In genomic region chr10:22846294-22846693, GRCh38 we compare ENCODE assay signal across 22 cellular contexts.
DNase-seq lines count a peak whose midpoint lies in the region; ATAC-seq, FAIRE-seq and TF ChIP-seq lines count a peak whose summit lies in the region.
"Had no signal": no experiment of that assay in that cellular context is flagged by ENCODE, and none has a peak within 500 bp of the region (broad histone marks: within the 10 kb centered on the region; RNA-seq: fewer than 3 reads in every experiment).

No MANE protein-coding gene starts in this region.

- intact Hi-C loops in HepG2 (cut with micrococcal nuclease; ENCODE audit: unreplicated experiment): no loop called here
- intact Hi-C loops in right lobe of liver (cut with DNase I): no loop called here

- no peak for TF ChIP-seq RAD21 in HepG2 (CRISPR knock-in tag; IDR thresholded peaks at IDR 0.05)

- H3K27ac ChIP-seq in HepG2 (ENCODE audit: extremely low read length, insufficient read depth, low read length) (no peak overlapping the region), right lobe of liver (no peak overlapping the region), cingulate gyrus (ENCODE audit: low read depth, low read length) (peak overlapping the region; percentile 88), layer of hippocampus (ENCODE audit: low read depth, low read length) (peak overlapping the region; percentile 84)
- H3K27ac ChIP-seq: 22Rv1, BLaER1, C4-2B had no signal

- H3K4me3 ChIP-seq in HepG2 (replicated peaks in 1 of 3; ENCODE audit: insufficient read depth in 1 of 3, low read depth in 2 of 3, low read length in 3 of 3) (no peak overlapping the region), right lobe of liver (no peak overlapping the region)
- H3K4me3 ChIP-seq: BLaER1, GM23338, HAP-1 had no signal

- TF ChIP-seq EP300 in HepG2 (IDR thresholded peaks at IDR 0.05; ENCODE audit: low read depth in 2 of 2, low read length in 2 of 2) (no peak), HepG2 (CRISPR knock-in tag; IDR thresholded peaks at IDR 0.05; ENCODE audit: borderline replicate concordance) (no peak)

- TF ChIP-seq POLR2A in HepG2 (IDR thresholded peaks at IDR 0.05; ENCODE audit: insufficient read depth in 1 of 2, low read depth in 2 of 2, low read length in 2 of 2) (no peak), right lobe of liver (IDR thresholded peaks at IDR 0.05) (no peak)

- BruUV-seq in HepG2 (replicated peaks; lab: Mats Ljungman, UMichigan): no TSS peak

- H3K27me3 ChIP-seq in HepG2 (ENCODE audit: control insufficient read depth in 1 of 2, insufficient read depth in 2 of 2, low read length in 2 of 2) (no peaks in the 10 kb centered on the region), right lobe of liver (no peaks in the 10 kb centered on the region), layer of hippocampus (ENCODE audit: control insufficient read depth, insufficient read depth, low read length) (no peaks in the 10 kb centered on the region)
- H3K27me3 ChIP-seq: BLaER1 had no signal

- H3K4me2 ChIP-seq in HepG2 (ENCODE audit: low read depth, low read length): no peak overlapping the region
- H3K4me2 ChIP-seq: BLaER1, GM23338 had no signal

- no peaks in the 10 kb centered on the region for H3K79me2 ChIP-seq in HepG2 (ENCODE audit: insufficient read depth, low read length)

- ATAC-seq in HepG2 (no peak), right lobe of liver (no peak), GM21723 (IDR thresholded peaks at IDR 0.05; ENCODE audit: unreplicated experiment) (no peak)
- ATAC-seq: CD8-positive, alpha-beta T cell; GM23338 had no signal

- DNase-seq in HepG2 (ENCODE audit: low spot score): no peak
- DNase-seq in right lobe of liver: no peak
- DNase-seq in NOMO-1 treated with dmso at 0.1 percent for 144 hours (lab: John Stamatoyannopoulos, UW; ENCODE audit: unreplicated experiment): no peak
- no peak for DNase-seq in Kasumi-1 (lab: John Stamatoyannopoulos, UW)
- no peak for DNase-seq in inferior parietal cortex (ENCODE audit: extremely low spot score)
- DNase-seq: Caco-2; CD4-positive, CD25-positive, alpha-beta regulatory T cell; CD8-positive, alpha-beta T cell; DMS153; DND-41 had no signal

- in situ Hi-C loops in HepG2 (cut with HindIII; ENCODE audit: extremely low pct_ligation_motif_present, low pct_unique_long_range_greater_than_20kb): no loop called here

- POLR2A ChIA-PET in HepG2 (lab: Yijun Ruan, JAX): no interaction called here

- H3K4me1 ChIP-seq in HepG2 (ENCODE audit: insufficient read depth, low read length) (peaks cover 17% of the 10 kb centered on the region), right lobe of liver (no peaks in the 10 kb centered on the region)

- 44% methylated on average over 2 of the region's 2 CpGs for WGBS in HepG2 (ENCODE audit: low lambda C conversion rate)
- WGBS in right lobe of liver (ENCODE audit: insufficient coverage, low coverage, low lambda C conversion rate, missing lambda C conversion rate): 60% methylated on average over 1 of the region's 2 CpGs

- H4K20me1 ChIP-seq in HepG2 (ENCODE audit: insufficient read depth, low read length): no peaks in the 10 kb centered on the region
- H4K20me1 ChIP-seq: BLaER1 had no signal

- no peak for FAIRE-seq in HepG2 (lab: Jason Lieb, UNC)
- FAIRE-seq: A204.1, G401.6, GM19239, H54 had no signal

- no peaks in the 10 kb centered on the region for H3K9me3 ChIP-seq in HepG2 (ENCODE audit: low read length)
- no peaks in the 10 kb centered on the region for H3K9me3 ChIP-seq in right lobe of liver
- H3K9me3 ChIP-seq: BLaER1, HAP-1 had no signal

- H2AFZ ChIP-seq in HepG2 (ENCODE audit: low read length): no peak overlapping the region
- H2AFZ ChIP-seq: GM23338 had no signal

- TF ChIP-seq CTCF in HepG2 (CRISPR knock-in tag; IDR thresholded peaks at IDR 0.05) (no peak), right lobe of liver (IDR thresholded peaks at IDR 0.05) (no peak)

- CTCF ChIA-PET in HepG2 (lab: Yijun Ruan, JAX; ENCODE audit: low intra/inter-chr PET ratio, low total read pairs): no interaction called here

- no peak overlapping the region for H3K9ac ChIP-seq in HepG2 (ENCODE audit: insufficient read depth, low read depth, low read length)
- H3K9ac ChIP-seq: BLaER1 had no signal

- H3K36me3 ChIP-seq in HepG2 (replicated peaks in 1 of 2; ENCODE audit: control insufficient read depth in 1 of 2, insufficient read depth in 2 of 2, low read length in 2 of 2) (no peaks in the 10 kb centered on the region), right lobe of liver (no peaks in the 10 kb centered on the region)
- H3K36me3 ChIP-seq: BLaER1, HAP-1 had no signal

TF ChIP-seq in HepG2, 621 proteins besides CTCF, POLR2A, EP300 and RAD21:
- TF ChIP-seq SOX13 (IDR thresholded peaks at IDR 0.05) (no peak), SOX13 (CRISPR knock-in tag; conservative IDR thresholded peaks at IDR 0.05 in 1 of 2, IDR thresholded peaks at IDR 0.05 in 1 of 2) (no peak), ZNF770 (CRISPR knock-in tag; IDR thresholded peaks at IDR 0.05) (0 out of 2 replicates have a peak, but pooled peaks have one; percentile 14)

Comparison
In these comparisons a context has a peak if more than half of its experiments do, and no peak if none do; other contexts are left out.
1. H3K27ac ChIP-seq: peak in cingulate gyrus (single experiment) and layer of hippocampus (single experiment); none in HepG2 (single experiment) and right lobe of liver (0 of 3).